Comparison of ENCODE assay signal across 8 cellular contexts in genomic region chr10:5447071-5447470, GRCh38. TPM values are rescaled to one million over a fixed set of nuclear protein-coding genes. Genes with fewer than 3 reads are reported as not detected.
DNase-seq lines count a peak whose midpoint lies in the region; FAIRE-seq and TF ChIP-seq lines count a peak whose summit lies in the region.

No MANE protein-coding gene starts in this region.

- H3K36me3 ChIP-seq in small intestine (ENCODE audit: control insufficient read depth in 2 of 2, insufficient read depth in 2 of 2, low read length in 2 of 2), result no peaks in the 10 kb centered on the region

- H3K27ac ChIP-seq in small intestine (ENCODE audit: low read depth in 1 of 2, low read length in 1 of 2), result peak overlapping the region in 1 of 2 donors; percentile 71

- H3K9me3 Mint-ChIP-seq in glutamatergic neuron (ENCODE audit: unreplicated experiment), result no peaks in the 10 kb centered on the region

- H3K27me3 Mint-ChIP-seq in glutamatergic neuron (ENCODE audit: unreplicated experiment), result no peaks in the 10 kb centered on the region

- H3K4me1 Mint-ChIP-seq in glutamatergic neuron (ENCODE audit: low read depth, unreplicated experiment), result peaks cover 20% of the 10 kb centered on the region

- no peak for TF ChIP-seq CTCF in HFF-Myc (IDR thresholded peaks at IDR 0.05; ENCODE audit: low read depth, low read length, missing control alignments)
- TF ChIP-seq CTCF in WI38 (IDR thresholded peaks at IDR 0.05; ENCODE audit: low read depth, low read length), result no peak
- TF ChIP-seq CTCF in glutamatergic neuron (IDR thresholded peaks at IDR 0.05; ENCODE audit: partially characterized antibody, unreplicated experiment), result no peak

- H3K27me3 ChIP-seq in small intestine (ENCODE audit: control insufficient read depth in 2 of 2, insufficient read depth in 2 of 2, low read length in 2 of 2), result no peaks in the 10 kb centered on the region

- peaks cover 2 to 3% of the 10 kb centered on the region in 2 donors for H3K4me1 ChIP-seq in small intestine (ENCODE audit: control insufficient read depth in 2 of 2, insufficient read depth in 1 of 2, low read depth in 1 of 2, low read length in 1 of 2)

- H3K9me3 ChIP-seq in small intestine (ENCODE audit: control insufficient read depth, low read depth), result no peaks in the 10 kb centered on the region

- FAIRE-seq in small intestine (lab: Jason Lieb, UNC), result no peak

- peak overlapping the region; percentile 21 for H3K27ac Mint-ChIP-seq in glutamatergic neuron (ENCODE audit: unreplicated experiment)

- DNase-seq in HFF-Myc (ENCODE audit: extremely low read depth, low read depth), result no peak
- no peak for DNase-seq in glutamatergic neuron
- peak; percentile 32 for DNase-seq in small intestine
- no peak for DNase-seq in NCI-H2196 treated with DMSO at 0.1 percent for 48 hours (lab: John Stamatoyannopoulos, UW; ENCODE audit: unreplicated experiment)
- DNase-seq in GM19240 (ENCODE audit: insufficient read length, low spot score), result no peak
- DNase-seq in amniotic stem cell (lab: John Stamatoyannopoulos, UW), result no peak
- no peak for DNase-seq in activated gamma-delta T cell (lab: John Stamatoyannopoulos, UW)

- H3K36me3 Mint-ChIP-seq in glutamatergic neuron (ENCODE audit: unreplicated experiment), result no peaks in the 10 kb centered on the region

- 3 to 24% (median 13%) methylated on average over 3 of the region's 3 CpGs for WGBS in small intestine, 3 donors

- H3K4me3 ChIP-seq in HFF-Myc (replicated peaks; ENCODE audit: low read depth, low read length) (peak overlapping the region; percentile 58), WI38 (ENCODE audit: low read depth, low read length) (peak overlapping the region; percentile 58), small intestine (ENCODE audit: low read depth in 1 of 2, low read length in 2 of 2) (peak overlapping the region; percentile 36 to 75)

- peak overlapping the region; percentile 91 for H3K4me3 Mint-ChIP-seq in glutamatergic neuron (ENCODE audit: unreplicated experiment)

RNA-seq across cellular contexts. Expression of gene NET1, which starts 34.7 kb away (rescaled TPM):
- total RNA-seq in glutamatergic neuron (ENCODE audit: unreplicated experiment), result 63.8 TPM
- polyA plus RNA-seq in small intestine, result 100 to 1,000 TPM in 2 of 3 donors, 10 to 100 TPM in 1; 58.0 to 187 (median 147) TPM

RNA-seq across cellular contexts. Expression of gene TUBAL3, which starts 42.4 kb away (rescaled TPM):
- total RNA-seq in glutamatergic neuron (ENCODE audit: unreplicated experiment), result not detected
- polyA plus RNA-seq in small intestine, result 10 to 100 TPM; 11.4 to 97.7 (median 69.4) TPM

RNA-seq across cellular contexts. Expression of gene CALML5, which starts 52.3 kb away (rescaled TPM):
- not detected for total RNA-seq in glutamatergic neuron (ENCODE audit: unreplicated experiment)
- not detected for polyA plus RNA-seq in small intestine
